ENCODE assay signal across 21 cellular contexts in genomic region chr15:25410649-25411048, GRCh38. TPM values are rescaled to one million over a fixed set of nuclear protein-coding genes. Genes with fewer than 3 reads are reported as not detected.
DNase-seq lines count a peak whose midpoint lies in the region; ATAC-seq, FAIRE-seq and TF ChIP-seq lines count a peak whose summit lies in the region.
"Had no signal": no experiment of that assay in that cellular context is flagged by ENCODE, and none has a peak within 500 bp of the region (broad histone marks: within the 10 kb centered on the region; RNA-seq: fewer than 3 reads in every experiment).

No MANE protein-coding gene starts in this region.

- H3K36me3 Mint-ChIP-seq in activated CD4-positive, alpha-beta memory T cell treated with anti-CD3 and anti-CD28 coated beads for 36 hours, result peaks cover 19% of the 10 kb centered on the region
- H3K36me3 Mint-ChIP-seq: natural killer cell had no signal

- no peak for ATAC-seq in HG02981 (IDR thresholded peaks at IDR 0.05; ENCODE audit: unreplicated experiment)
- ATAC-seq in HG02678 (IDR thresholded peaks at IDR 0.05; ENCODE audit: unreplicated experiment), result no peak
- ATAC-seq: natural killer cell; stimulated activated naive CD8-positive, alpha-beta T cell treated with anti-CD3 and anti-CD28 coated beads, Interleukin-15, Interleukin-2, amounts not matched to agents 100 U/mL and 50 U/mL, for 24 hours had no signal

- peaks cover 1% of the 10 kb centered on the region for H3K36me3 ChIP-seq in bronchial epithelial cell (ENCODE audit: control insufficient read depth, insufficient read depth, low read length)
- H3K36me3 ChIP-seq: sigmoid colon, transverse colon had no signal

- CTCF ChIA-PET in activated CD4-positive, alpha-beta memory T cell treated with anti-CD3 and anti-CD28 coated beads for 36 hours (lab: Charles Lee), result interaction anchor here (1.0 kb wide), 1 partner anchor 9 kb away, joined by 3 read pairs; no protein-coding TSS in a partner anchor

- peak; percentile 42 for DNase-seq in EL
- DNase-seq in Kasumi-1 (lab: John Stamatoyannopoulos, UW), result peak; percentile 2 to 4
- peak; percentile 74 for DNase-seq in bronchial epithelial cell (ENCODE audit: low read depth)
- DNase-seq in non-pigmented ciliary epithelial cell (ENCODE audit: low read depth), result peak; percentile 31
- DNase-seq in activated CD4-positive, alpha-beta memory T cell treated with anti-CD3 and anti-CD28 coated beads for 36 hours, result no peak
- DNase-seq: activated naive CD4-positive, alpha-beta T cell; amygdala; effector CD8-positive, alpha-beta T cell; heart left ventricle; natural killer cell; NCI-H1048; NCI-H1930; sigmoid colon; stimulated activated CD4-positive, alpha-beta T cell treated with anti-CD3 and anti-CD28 coated beads, Interleukin-1b, Interleukin-23, amount 100 ng/mL, for 48 hours; stimulated activated naive CD8-positive, alpha-beta T cell treated with anti-CD3 and anti-CD28 coated beads, Interleukin-15, Interleukin-2, amounts not matched to agents 100 U/mL and 50 U/mL, for 24 hours; transverse colon had no signal

- H3K4me1 Mint-ChIP-seq in activated CD4-positive, alpha-beta memory T cell treated with anti-CD3 and anti-CD28 coated beads for 36 hours (ENCODE audit: low read depth), result peaks cover 65% of the 10 kb centered on the region

- H3K4me3 ChIP-seq in bronchial epithelial cell (ENCODE audit: low read depth, low read length), result no peak overlapping the region
- H3K4me3 ChIP-seq: heart left ventricle, sigmoid colon, transverse colon had no signal

- no peaks in the 10 kb centered on the region for H3K9me3 Mint-ChIP-seq in activated CD4-positive, alpha-beta memory T cell treated with anti-CD3 and anti-CD28 coated beads for 36 hours
- H3K9me3 Mint-ChIP-seq: central memory CD8-positive, alpha-beta T cell; natural killer cell had no signal

- intact Hi-C loops in activated CD4-positive, alpha-beta memory T cell treated with anti-CD3 and anti-CD28 coated beads for 36 hours (cut with micrococcal nuclease), result no loop called here

- FAIRE-seq in bronchial epithelial cell (lab: Jason Lieb, UNC), result no peak
- FAIRE-seq: GM12892, islet of Langerhans had no signal

- H3K27me3 Mint-ChIP-seq in activated CD4-positive, alpha-beta memory T cell treated with anti-CD3 and anti-CD28 coated beads for 36 hours, result no peaks in the 10 kb centered on the region
- H3K27me3 Mint-ChIP-seq: central memory CD8-positive, alpha-beta T cell had no signal

- no peaks in the 10 kb centered on the region for H3K27me3 ChIP-seq in bronchial epithelial cell (ENCODE audit: control insufficient read depth, insufficient read depth, low read length)
- H3K27me3 ChIP-seq: heart left ventricle, sigmoid colon, transverse colon had no signal

- no peak for TF ChIP-seq CTCF in bronchial epithelial cell (IDR thresholded peaks at IDR 0.05; ENCODE audit: insufficient read depth, low read length, severe bottlenecking)

- H3K27ac Mint-ChIP-seq in activated CD4-positive, alpha-beta memory T cell treated with anti-CD3 and anti-CD28 coated beads for 36 hours, result no peak overlapping the region

- H3K4me3 Mint-ChIP-seq in activated CD4-positive, alpha-beta memory T cell treated with anti-CD3 and anti-CD28 coated beads for 36 hours, result no peak overlapping the region
- H3K4me3 Mint-ChIP-seq: central memory CD8-positive, alpha-beta T cell; natural killer cell had no signal

- POLR2A ChIA-PET in activated CD4-positive, alpha-beta memory T cell treated with anti-CD3 and anti-CD28 coated beads for 36 hours (lab: Charles Lee), result no interaction called here

RNA-seq across cellular contexts. Expression of gene UBE3A, which starts 28.2 kb away (rescaled TPM):
- total RNA-seq in bronchial epithelial cell, result 57.4 and 67.7 TPM in 2 replicates
- total RNA-seq in activated CD4-positive, alpha-beta memory T cell treated with anti-CD3 and anti-CD28 coated beads for 36 hours, result 100 to 1,000 TPM in 1 of 2 experiments, 10 to 100 TPM in 1; 89.0 to 102 TPM
